Comparison of ENCODE assay signal across 8 cellular contexts in genomic region chr11:63670077-63670737, GRCh38. TPM values are rescaled to one million over a fixed set of nuclear protein-coding genes. Genes with fewer than 3 reads are reported as not detected.
A peak's percentile ranks its signal among the peaks of the same experiment; 100 is the strongest.
DNase-seq lines count a peak whose midpoint lies in the region; ATAC-seq and TF ChIP-seq lines count a peak whose summit lies in the region.

No MANE protein-coding gene starts in this region.

- peak overlapping the region; percentile 85 for H3K27ac Mint-ChIP-seq in activated CD8-positive, alpha-beta memory T cell treated with anti-CD3 and anti-CD28 coated beads, Interleukin-2, amount 10 ng/mL, durations not matched to agents 7 days and 5 days

- H3K27me3 Mint-ChIP-seq in activated CD8-positive, alpha-beta memory T cell treated with anti-CD3 and anti-CD28 coated beads, Interleukin-2, amount 10 ng/mL, durations not matched to agents 7 days and 5 days, result no peaks in the 10 kb centered on the region

- H3K4me1 Mint-ChIP-seq in activated CD8-positive, alpha-beta memory T cell treated with anti-CD3 and anti-CD28 coated beads, Interleukin-2, amount 10 ng/mL, durations not matched to agents 7 days and 5 days, result peaks cover 40% of the 10 kb centered on the region

- H3K36me3 ChIP-seq in esophagus (ENCODE audit: control insufficient read depth in 2 of 2, insufficient read depth in 2 of 2, low read length in 1 of 2), result no peaks in the 10 kb centered on the region
- H3K36me3 ChIP-seq in prostate gland, result no peaks in the 10 kb centered on the region

- intact Hi-C loops in prostate gland (cut with DNase I), result no loop called here

- peaks cover 0 to 11% of the 10 kb centered on the region in 2 donors for H3K4me1 ChIP-seq in esophagus (ENCODE audit: control insufficient read depth in 2 of 2, insufficient read depth in 2 of 2, low read length in 1 of 2)
- no peaks in the 10 kb centered on the region for H3K4me1 ChIP-seq in prostate gland (replicated peaks)

- WGBS in esophagus, 2 donors, result 10 to 15% methylated on average over 16 of the region's 16 CpGs
- WGBS in prostate gland, result 23% methylated on average over 16 of the region's 16 CpGs

- no peak for DNase-seq in activated CD8-positive, alpha-beta memory T cell treated with anti-CD3 and anti-CD28 coated beads, Interleukin-2, amount 10 ng/mL, durations not matched to agents 7 days and 5 days
- no peak for DNase-seq in activated CD8-positive, alpha-beta memory T cell treated with anti-CD3 and anti-CD28 coated beads, Interleukin-2, amount 50 U/mL, for 48 hours
- peak; percentile 77 for DNase-seq in SIG-M5 treated with dmso at 0.1 percent for 504 hours (lab: John Stamatoyannopoulos, UW; ENCODE audit: unreplicated experiment)
- DNase-seq in prostate gland (ENCODE audit: low spot score), result no peak
- no peak for DNase-seq in NCI-H82 treated with DMSO at 0.1 percent for 48 hours (lab: John Stamatoyannopoulos, UW; ENCODE audit: unreplicated experiment)
- no peak for DNase-seq in midbrain (lab: John Stamatoyannopoulos, UW)

- H3K9me3 Mint-ChIP-seq in activated CD8-positive, alpha-beta memory T cell treated with anti-CD3 and anti-CD28 coated beads, Interleukin-2, amount 10 ng/mL, durations not matched to agents 7 days and 5 days (ENCODE audit: low read depth), result no peaks in the 10 kb centered on the region

- no peaks in the 10 kb centered on the region for H3K27me3 ChIP-seq in esophagus (ENCODE audit: control insufficient read depth in 1 of 2, insufficient read depth in 2 of 2, low read length in 2 of 2)
- no peaks in the 10 kb centered on the region for H3K27me3 ChIP-seq in prostate gland (replicated peaks; ENCODE audit: insufficient read depth)

- CTCF ChIA-PET in activated CD8-positive, alpha-beta memory T cell treated with anti-CD3 and anti-CD28 coated beads, Interleukin-2, amount 10 ng/mL, durations not matched to agents 7 days and 5 days (lab: Charles Lee), result interaction anchor here (0.8 to 3.1 kb wide), 10 partner anchors 9 to 190 kb away, joined by 3 to 34 read pairs (median 4); partner anchors contain the start of gene RTN3

- H3K9me3 ChIP-seq in esophagus (ENCODE audit: control insufficient read depth in 2 of 2, insufficient read depth in 1 of 2, low read depth in 1 of 2, low read length in 1 of 2) (no peaks in the 10 kb centered on the region), prostate gland (no peaks in the 10 kb centered on the region)

- no peak for TF ChIP-seq CTCF in prostate gland (IDR thresholded peaks at IDR 0.05)

- H3K36me3 Mint-ChIP-seq in activated CD8-positive, alpha-beta memory T cell treated with anti-CD3 and anti-CD28 coated beads, Interleukin-2, amount 10 ng/mL, durations not matched to agents 7 days and 5 days, result peaks cover 18% of the 10 kb centered on the region

- ATAC-seq in activated CD8-positive, alpha-beta memory T cell treated with anti-CD3 and anti-CD28 coated beads, Interleukin-2, amount 10 ng/mL, durations not matched to agents 7 days and 5 days, result no peak
- ATAC-seq in GM21737 (IDR thresholded peaks at IDR 0.05; ENCODE audit: unreplicated experiment), result no peak

- peak overlapping the region; percentile 76 to 90 for H3K4me3 ChIP-seq in esophagus (ENCODE audit: low read depth in 1 of 2, low read length in 2 of 2)
- H3K4me3 ChIP-seq in prostate gland, result peak overlapping the region; percentile 60 to 90

- no peak for TF ChIP-seq POLR2A in prostate gland (IDR thresholded peaks at IDR 0.05)

- H3K4me3 Mint-ChIP-seq in activated CD8-positive, alpha-beta memory T cell treated with anti-CD3 and anti-CD28 coated beads, Interleukin-2, amount 10 ng/mL, durations not matched to agents 7 days and 5 days, result peak overlapping the region; percentile 78

- H3K27ac ChIP-seq in esophagus (ENCODE audit: low read depth in 2 of 2, low read length in 1 of 2) (peak overlapping the region; percentile 98 to 99), prostate gland (peak overlapping the region; percentile 93 to 98)

RNA-seq across cellular contexts. Expression of gene ATL3, which starts 1.0 kb away (rescaled TPM):
- total RNA-seq in activated CD8-positive, alpha-beta memory T cell treated with anti-CD3 and anti-CD28 coated beads, Interleukin-2, amount 10 ng/mL, durations not matched to agents 7 days and 5 days, result 10 to 100 TPM; 28.8 to 31.9 TPM
- polyA plus RNA-seq in esophagus, result 10 to 100 TPM; 13.7 to 16.9 TPM
- 10 to 100 TPM; 46.7 to 64.3 TPM for total RNA-seq in prostate gland

RNA-seq across cellular contexts. Expression of gene RTN3, which starts 11.1 kb away (rescaled TPM):
- 10 to 100 TPM; 55.8 to 64.1 TPM for total RNA-seq in activated CD8-positive, alpha-beta memory T cell treated with anti-CD3 and anti-CD28 coated beads, Interleukin-2, amount 10 ng/mL, durations not matched to agents 7 days and 5 days
- 10 to 100 TPM; 45.2 to 46.3 TPM for polyA plus RNA-seq in esophagus
- 10 to 100 TPM; 74.1 to 88.8 TPM for total RNA-seq in prostate gland

RNA-seq across cellular contexts. Expression of gene PLAAT3, which starts 56.0 kb away (rescaled TPM):
- 10 to 100 TPM; 21.7 to 25.5 TPM for total RNA-seq in activated CD8-positive, alpha-beta memory T cell treated with anti-CD3 and anti-CD28 coated beads, Interleukin-2, amount 10 ng/mL, durations not matched to agents 7 days and 5 days
- polyA plus RNA-seq in esophagus, result 1 to 10 TPM; 3.1 to 8.9 TPM
- 100 to 1,000 TPM in 1 of 2 donors, 1 to 10 TPM in 1; 7.0 to 118 TPM for total RNA-seq in prostate gland
